Comparison of ENCODE assay signal across 8 cellular contexts in the genomic region with DNA sequence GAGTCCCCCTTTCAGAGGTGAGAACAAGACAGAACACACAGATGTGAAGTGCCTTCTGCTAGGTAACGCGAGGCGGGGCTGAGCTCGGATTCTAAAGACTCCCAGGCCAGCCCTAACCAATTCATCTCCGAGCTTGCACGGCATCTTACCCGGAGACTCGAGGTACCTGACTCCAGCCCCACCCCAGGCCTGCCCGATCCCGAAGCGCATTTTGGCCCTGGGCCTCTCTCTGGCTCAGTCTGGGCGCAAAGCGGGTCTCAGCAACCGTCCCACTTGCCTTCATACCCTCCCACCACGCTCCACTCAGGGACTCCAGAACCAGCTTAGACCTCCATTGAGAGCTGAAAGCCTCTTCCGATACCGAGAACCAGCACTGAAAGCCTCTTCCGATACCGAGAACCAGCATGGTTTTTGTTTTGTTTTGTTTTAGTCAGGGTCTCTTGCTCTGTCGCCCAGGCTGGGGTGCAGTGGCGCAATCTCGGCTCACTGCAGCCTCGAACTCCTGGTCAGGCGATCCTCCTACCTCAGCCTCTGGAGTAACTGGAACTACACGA. TPM values are rescaled to one million over a fixed set of nuclear protein-coding genes. Genes with fewer than 3 reads are reported as not detected.
DNase-seq lines count a peak whose midpoint lies in the region; ATAC-seq and TF ChIP-seq lines count a peak whose summit lies in the region.

No MANE protein-coding gene starts in this region.

- H3K4me1 ChIP-seq in HUES64 (ENCODE audit: insufficient read depth, low read length) (peaks cover 9% of the 10 kb centered on the region; the same call in 1 of the 2 replicates), vagina (peaks cover 42% of the 10 kb centered on the region)

- peak overlapping the region; percentile 93 for H3K27ac ChIP-seq in HUES64 (ENCODE audit: low read depth, low read length)
- peak overlapping the region; percentile 97 for H3K27ac ChIP-seq in vagina

- no peaks in the 10 kb centered on the region for H3K9me3 ChIP-seq in HUES64 (ENCODE audit: insufficient read depth, low read depth, low read length)
- no peaks in the 10 kb centered on the region for H3K9me3 ChIP-seq in vagina

- peaks cover 7% of the 10 kb centered on the region for H3K27me3 Mint-ChIP-seq in glutamatergic neuron (ENCODE audit: unreplicated experiment)
- H3K27me3 Mint-ChIP-seq in progenitor cell of endocrine pancreas = no peaks in the 10 kb centered on the region

- H3K4me1 Mint-ChIP-seq in glutamatergic neuron (ENCODE audit: low read depth, unreplicated experiment) = peaks cover 11% of the 10 kb centered on the region
- H3K4me1 Mint-ChIP-seq in progenitor cell of endocrine pancreas (ENCODE audit: low read depth) = peaks cover 45% of the 10 kb centered on the region

- intact Hi-C loops in vagina (cut with DNase I) = no loop called here

- TF ChIP-seq CTCF in glutamatergic neuron (IDR thresholded peaks at IDR 0.05; ENCODE audit: partially characterized antibody, unreplicated experiment) = no peak
- no peak for TF ChIP-seq CTCF in progenitor cell of endocrine pancreas (IDR thresholded peaks at IDR 0.05; ENCODE audit: unreplicated experiment)
- TF ChIP-seq CTCF in vagina (IDR thresholded peaks at IDR 0.05) = no peak

- H3K4me3 ChIP-seq in HUES64 (ENCODE audit: low read length) (peak overlapping the region; percentile 95), vagina (peak overlapping the region; percentile 60 to 78)

- peak; percentile 41 for ATAC-seq in GM21381 (IDR thresholded peaks at IDR 0.05; ENCODE audit: unreplicated experiment)

- H3K4me3 Mint-ChIP-seq in glutamatergic neuron (ENCODE audit: unreplicated experiment) (peak overlapping the region; percentile 98), progenitor cell of endocrine pancreas (ENCODE audit: low read depth) (peak overlapping the region; percentile 93)

- peak overlapping the region; percentile 98 for H3K27ac Mint-ChIP-seq in glutamatergic neuron (ENCODE audit: unreplicated experiment)
- peak overlapping the region; percentile 99 for H3K27ac Mint-ChIP-seq in progenitor cell of endocrine pancreas

- 2% methylated on average over 25 of the region's 25 CpGs for WGBS in HUES64

- peaks cover 25% of the 10 kb centered on the region for H3K36me3 ChIP-seq in HUES64 (ENCODE audit: insufficient read depth, low read length)
- H3K36me3 ChIP-seq in vagina = peaks cover 0 to 14% of the 10 kb centered on the region in 2 donors

- peaks cover 14% of the 10 kb centered on the region for H3K9me3 Mint-ChIP-seq in glutamatergic neuron (ENCODE audit: unreplicated experiment)
- no peaks in the 10 kb centered on the region for H3K9me3 Mint-ChIP-seq in progenitor cell of endocrine pancreas (ENCODE audit: low read depth)

- DNase-seq in DMS 273 (lab: John Stamatoyannopoulos, UW; ENCODE audit: unreplicated experiment) = peak; percentile 88
- DNase-seq in RPMI7951 (ENCODE audit: low read depth) = peak; percentile 64
- DNase-seq in activated gamma-delta T cell treated with Interleukin-2 at 50 U/mL for 16 hours = peak; percentile 64
- peak; percentile 77 for DNase-seq in glutamatergic neuron
- peak; percentile 62 for DNase-seq in progenitor cell of endocrine pancreas (ENCODE audit: low spot score, unreplicated experiment)
- DNase-seq in vagina (ENCODE audit: extremely low spot score in 2 of 2) = no peak

- H3K36me3 Mint-ChIP-seq in glutamatergic neuron (ENCODE audit: unreplicated experiment) (no peaks in the 10 kb centered on the region), progenitor cell of endocrine pancreas (ENCODE audit: insufficient read depth) (peaks cover 16% of the 10 kb centered on the region)

- TF ChIP-seq POLR2A in vagina (IDR thresholded peaks at IDR 0.05) = no peak

- H3K9ac ChIP-seq in HUES64 (ENCODE audit: low read depth, low read length) = peak overlapping the region; percentile 80

- H3K27me3 ChIP-seq in HUES64 (ENCODE audit: insufficient read depth, low read length) (no peaks in the 10 kb centered on the region), vagina (no peaks in the 10 kb centered on the region)

RNA-seq across cellular contexts. Expression of a gene that starts 0.7 kb away (rescaled TPM):
- 137 TPM for polyA plus RNA-seq in HUES64 (2013, experiment 1 of 2)
- 169 TPM for polyA plus RNA-seq in HUES64 (2013, experiment 2 of 2)
- 287 and 346 TPM in 2 replicates for total RNA-seq in RPMI7951 (2014; rRNA removed; shearing (Covaris generic))
- total RNA-seq in glutamatergic neuron (ENCODE audit: unreplicated experiment) = 185 TPM
- 185 and 208 TPM in 2 replicates for total RNA-seq in progenitor cell of endocrine pancreas
- total RNA-seq in vagina = 135 TPM

RNA-seq across cellular contexts. Expression of a gene that starts 43.0 kb away (rescaled TPM):
- 5.1 TPM for polyA plus RNA-seq in HUES64 (2013, experiment 1 of 2)
- 8.7 TPM for polyA plus RNA-seq in HUES64 (2013, experiment 2 of 2)
- 32.2 and 55.0 TPM in 2 replicates for total RNA-seq in RPMI7951 (2014; rRNA removed; shearing (Covaris generic))
- total RNA-seq in glutamatergic neuron (ENCODE audit: unreplicated experiment) (143 TPM), progenitor cell of endocrine pancreas (43.8 and 52.8 TPM in 2 replicates), vagina (71.5 TPM)

Comparison
In these comparisons a context has a peak if more than half of its experiments do, and no peak if none do; other contexts are left out.
1. DNase-seq: peak in DMS 273 (single experiment), RPMI7951 (single experiment), activated gamma-delta T cell treated with Interleukin-2 at 50 U/mL for 16 hours (single experiment), glutamatergic neuron (single experiment) and progenitor cell of endocrine pancreas (single experiment); none in vagina (0 of 2).